1 cellular context compared by ENCODE assay signal in the genomic region with DNA sequence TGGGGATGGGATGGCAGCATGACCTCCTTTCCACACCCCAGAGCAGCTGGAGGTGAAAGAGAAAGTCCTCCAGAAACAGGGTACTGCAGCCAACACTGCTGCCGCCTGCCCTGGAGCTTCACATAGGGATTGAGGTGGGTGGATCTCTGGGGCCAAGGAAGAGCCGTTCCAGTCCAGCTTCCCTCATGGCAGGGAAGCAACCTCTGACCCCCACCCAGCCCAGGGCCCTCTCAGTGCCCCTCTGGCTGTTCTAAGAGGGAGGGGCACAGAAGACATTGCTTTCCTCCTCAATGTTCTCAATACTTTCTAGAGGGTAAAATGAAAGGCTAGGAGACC.
TF ChIP-seq lines count a peak whose summit lies in the region.

No MANE protein-coding gene starts in this region.

TF ChIP-seq in H1, 55 proteins besides CTCF, POLR2A, EP300 and RAD21:
- TF ChIP-seq ZNF274 (IDR thresholded peaks at IDR 0.05; ENCODE audit: borderline replicate concordance, extremely low read depth, low read length): no peak
- TF ChIP-seq CTBP2 (IDR thresholded peaks at IDR 0.05; ENCODE audit: borderline replicate concordance, insufficient read depth, insufficient read length, low read length): no peak
- no peak for TF ChIP-seq CHD2 (IDR thresholded peaks at IDR 0.05; ENCODE audit: low read length)
- TF ChIP-seq BACH1 (IDR thresholded peaks at IDR 0.05; ENCODE audit: low read length): no peak
- no peak for TF ChIP-seq GABPA (IDR thresholded peaks at IDR 0.05; ENCODE audit: borderline replicate concordance, insufficient read depth, low read length)
- TF ChIP-seq HDAC6 (IDR thresholded peaks at IDR 0.05; ENCODE audit: low read depth, low read length): no peak
- no peak for TF ChIP-seq SP1 (IDR thresholded peaks at IDR 0.05; ENCODE audit: low read depth, low read length)
- TF ChIP-seq TCF12 (IDR thresholded peaks at IDR 0.05; ENCODE audit: low read depth, low read length): no peak
- TF ChIP-seq NANOG (IDR thresholded peaks at IDR 0.05; ENCODE audit: insufficient read depth, low read depth, low read length, poor library complexity, severe bottlenecking): no peak
- TF ChIP-seq TBP (IDR thresholded peaks at IDR 0.05; ENCODE audit: low read depth, low read length): no peak
- TF ChIP-seq SP2 (IDR thresholded peaks at IDR 0.05; ENCODE audit: low read length): no peak
- TF ChIP-seq CBX8 (IDR thresholded peaks at IDR 0.05; ENCODE audit: borderline replicate concordance, low read depth, low read length): no peak
- no peak for TF ChIP-seq SUZ12 (IDR thresholded peaks at IDR 0.05; ENCODE audit: low read length)
- no peak for TF ChIP-seq HDAC2 (IDR thresholded peaks at IDR 0.05; ENCODE audit: borderline replicate concordance in 1 of 2, low read depth in 2 of 2, low read length in 2 of 2)
- TF ChIP-seq, protein P1, sequence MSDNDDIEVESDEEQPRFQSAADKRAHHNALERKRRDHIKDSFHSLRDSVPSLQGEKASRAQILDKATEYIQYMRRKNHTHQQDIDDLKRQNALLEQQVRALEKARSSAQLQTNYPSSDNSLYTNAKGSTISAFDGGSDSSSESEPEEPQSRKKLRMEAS (IDR thresholded peaks at IDR 0.05): no peak
- no peak for TF ChIP-seq BCL11A (IDR thresholded peaks at IDR 0.05; ENCODE audit: low read depth in 2 of 2, low read length in 2 of 2)
TF ChIP-seq in H1: peak in this region for 0.
